ENCODE assay signal across 19 cellular contexts in genomic region chr15:29849218-29849617, GRCh38. TPM values are rescaled to one million over a fixed set of nuclear protein-coding genes. Genes with fewer than 3 reads are reported as not detected.
DNase-seq lines count a peak whose midpoint lies in the region; ATAC-seq and TF ChIP-seq lines count a peak whose summit lies in the region.
"Had no signal": no experiment of that assay in that cellular context is flagged by ENCODE, and none has a peak within 500 bp of the region (broad histone marks: within the 10 kb centered on the region; RNA-seq: fewer than 3 reads in every experiment).

No MANE protein-coding gene starts in this region.

- H3K27me3 ChIP-seq in mammary epithelial cell (ENCODE audit: insufficient read depth, low read length) (no peaks in the 10 kb centered on the region), osteoblast (ENCODE audit: insufficient read depth, low read length) (no peaks in the 10 kb centered on the region), gastrocnemius medialis (no peaks in the 10 kb centered on the region)
- H3K27me3 ChIP-seq: BLaER1 had no signal

- no peak for TF ChIP-seq POLR2A in gastrocnemius medialis (IDR thresholded peaks at IDR 0.05)

- in situ Hi-C loops in mammary epithelial cell (cut with MboI; ENCODE audit: low sequenced_read_pairs in 2 of 2): loop anchor here in 1 of 2 donors (10.0 kb wide), 2 partner anchors 64 to 76 kb away; no protein-coding TSS in a partner anchor
- in situ Hi-C loops in gastrocnemius medialis (cut with MboI; ENCODE audit: low sequenced_read_pairs in 4 of 4): no loop called here

- H3K4me2 ChIP-seq in mammary epithelial cell (ENCODE audit: insufficient read depth, low read depth, low read length): no peak overlapping the region
- H3K4me2 ChIP-seq in osteoblast (ENCODE audit: insufficient read depth, low read length): no peak overlapping the region
- H3K4me2 ChIP-seq: BLaER1 had no signal

- H3K27ac ChIP-seq in mammary epithelial cell (ENCODE audit: insufficient read depth, low read depth, low read length) (no peak overlapping the region), osteoblast (ENCODE audit: low read depth, low read length) (no peak overlapping the region), gastrocnemius medialis (no peak overlapping the region)
- H3K27ac ChIP-seq: BLaER1, SK-N-MC had no signal

- H3K4me1 ChIP-seq in mammary epithelial cell (ENCODE audit: insufficient read depth, low read length) (peaks cover 37% of the 10 kb centered on the region), osteoblast (ENCODE audit: insufficient read depth, low read length) (peaks cover 6% of the 10 kb centered on the region), gastrocnemius medialis (no peaks in the 10 kb centered on the region)
- H3K4me1 ChIP-seq: BLaER1 had no signal

- H3K9me3 ChIP-seq in mammary epithelial cell (replicated peaks; ENCODE audit: insufficient read depth, low read length): peaks cover 3% of the 10 kb centered on the region
- H3K9me3 ChIP-seq in osteoblast (ENCODE audit: low read depth, low read length): peaks cover 4% of the 10 kb centered on the region
- H3K9me3 ChIP-seq in gastrocnemius medialis: no peaks in the 10 kb centered on the region

- no peak overlapping the region for H2AFZ ChIP-seq in mammary epithelial cell (ENCODE audit: low read depth, low read length)
- no peak overlapping the region for H2AFZ ChIP-seq in osteoblast (ENCODE audit: low read length)

- no peaks in the 10 kb centered on the region for H4K20me1 ChIP-seq in mammary epithelial cell (ENCODE audit: insufficient read depth, low read length)
- no peaks in the 10 kb centered on the region for H4K20me1 ChIP-seq in osteoblast (ENCODE audit: insufficient read depth, low read length)
- H4K20me1 ChIP-seq: BLaER1 had no signal

- no peak for TF ChIP-seq CTCF in mammary epithelial cell (conservative IDR thresholded peaks at IDR 0.05 in 1 of 2, IDR thresholded peaks at IDR 0.05 in 1 of 2; ENCODE audit: extremely low read depth in 1 of 2, insufficient read depth in 1 of 2, low read depth in 1 of 2, low read length in 2 of 2)
- no peak for TF ChIP-seq CTCF in osteoblast (IDR thresholded peaks at IDR 0.05; ENCODE audit: extremely low read depth, low read depth, low read length)
- TF ChIP-seq CTCF in gastrocnemius medialis (IDR thresholded peaks at IDR 0.05 in 4 of 5, conservative IDR thresholded peaks at IDR 0.05 in 1 of 5): no peak

- ATAC-seq in sciatic nerve: no peak
- no peak for ATAC-seq in HG03432 (IDR thresholded peaks at IDR 0.05; ENCODE audit: unreplicated experiment)
- ATAC-seq in gastrocnemius medialis: no peak
- ATAC-seq: CD8-positive, alpha-beta T cell; GM12878; K562 had no signal

- CTCF ChIA-PET in mammary epithelial cell (lab: Charles Lee; ENCODE audit: low non-redundant PET): no interaction called here

- 62% methylated on average over 1 of the region's 1 CpG for WGBS in mammary epithelial cell (ENCODE audit: low coverage, missing lambda C conversion rate)

- H3K79me2 ChIP-seq in mammary epithelial cell (ENCODE audit: insufficient read depth, low read length): no peaks in the 10 kb centered on the region
- H3K79me2 ChIP-seq in osteoblast (ENCODE audit: insufficient read depth, low read length): no peaks in the 10 kb centered on the region

- dilution Hi-C loops in mammary epithelial cell (cut with HindIII; ENCODE audit: low sequenced_read_pairs): no loop called here

- H3K36me3 ChIP-seq in mammary epithelial cell (ENCODE audit: insufficient read depth, low read length) (no peaks in the 10 kb centered on the region), osteoblast (ENCODE audit: insufficient read depth, low read length) (no peaks in the 10 kb centered on the region), gastrocnemius medialis (no peaks in the 10 kb centered on the region)
- H3K36me3 ChIP-seq: BLaER1 had no signal

- H3K4me3 ChIP-seq in mammary epithelial cell (replicated peaks in 1 of 3; ENCODE audit: insufficient read depth in 1 of 3, low read depth in 2 of 3, low read length in 3 of 3): no peak overlapping the region
- no peak overlapping the region for H3K4me3 ChIP-seq in osteoblast (ENCODE audit: insufficient read depth, low read length)
- H3K4me3 ChIP-seq in gastrocnemius medialis: no peak overlapping the region
- H3K4me3 ChIP-seq: BLaER1, GM12878, K562, SK-N-MC had no signal

- intact Hi-C loops in mammary epithelial cell (cut with micrococcal nuclease): loop anchor here (2.0 kb wide), 1 partner anchor 76 kb away; no protein-coding TSS in a partner anchor
- intact Hi-C loops in sciatic nerve (cut with DNase I): no loop called here
- intact Hi-C loops in gastrocnemius medialis (cut with DNase I; ENCODE audit: low total_unique reads): no loop called here

- no TSS peak for BruUV-seq in mammary epithelial cell (replicated peaks; lab: Mats Ljungman, UMichigan)

- no peak overlapping the region for H3K9ac ChIP-seq in mammary epithelial cell (ENCODE audit: insufficient read depth, low read length)
- H3K9ac ChIP-seq: BLaER1 had no signal

- DNase-seq in ELR (ENCODE audit: low read depth) (peak; percentile 37), NCI-H69 (lab: John Stamatoyannopoulos, UW) (peak; percentile 16), mammary epithelial cell (peak; percentile 14), osteoblast (ENCODE audit: insufficient read length, low spot score, missing footprints) (peak; percentile 55), sciatic nerve (ENCODE audit: low spot score) (no peak), gastrocnemius medialis (no peak)
- DNase-seq: CD8-positive, alpha-beta T cell; DMS79 treated with DMSO at 0.1 percent for 48 hours; GDM1; NCI-H1048; NCI-H1436 treated with DMSO at 0.1 percent for 48 hours; NCI-H2029 treated with DMSO at 0.1 percent for 48 hours; NCI-H2171 treated with DMSO at 0.1 percent for 48 hours; NCI-H774 had no signal

RNA-seq across cellular contexts. Expression of gene TJP1, which starts 26.9 kb away (rescaled TPM):
- 100 to 1,000 TPM in 1 of 2 donors, 10 to 100 TPM in 1; 91.7 to 109 TPM for total RNA-seq in mammary epithelial cell
- 53.0 TPM for polyA plus RNA-seq in mammary epithelial cell
- polyA minus RNA-seq in mammary epithelial cell: 97.8 TPM
- total RNA-seq in osteoblast: 74.3 and 86.9 TPM in 2 replicates
- total RNA-seq in sciatic nerve: 465 TPM
- total RNA-seq in gastrocnemius medialis: 10 to 100 TPM; 33.2 to 47.2 (median 42.9) TPM
- total RNA-seq: CD8-positive, alpha-beta T cell had no signal

Comparison
In these comparisons a context has a peak if more than half of its experiments do, and no peak if none do; other contexts are left out.
1. DNase-seq: peak in ELR (single experiment), NCI-H69 (single experiment), mammary epithelial cell (single experiment) and osteoblast (single experiment); none in sciatic nerve (single experiment) and gastrocnemius medialis (0 of 2).